ENCODE assay signal across 1 cellular context in genomic region chr6:169156108-169156821, GRCh38.
TF ChIP-seq lines count a peak whose summit lies in the region.

No MANE protein-coding gene starts in this region.

TF ChIP-seq in SK-N-SH, 30 proteins besides CTCF, POLR2A, EP300 and RAD21 (continued from another document):
- TF ChIP-seq ZBTB33 (IDR thresholded peaks at IDR 0.05; ENCODE audit: borderline replicate concordance, low read depth): no peak
- no peak for TF ChIP-seq RCOR1 (IDR thresholded peaks at IDR 0.05; ENCODE audit: low read length)
- no peak for TF ChIP-seq MXI1 (IDR thresholded peaks at IDR 0.05; ENCODE audit: low read depth, low read length)
